12 cellular contexts compared by ENCODE assay signal in the genomic region with DNA sequence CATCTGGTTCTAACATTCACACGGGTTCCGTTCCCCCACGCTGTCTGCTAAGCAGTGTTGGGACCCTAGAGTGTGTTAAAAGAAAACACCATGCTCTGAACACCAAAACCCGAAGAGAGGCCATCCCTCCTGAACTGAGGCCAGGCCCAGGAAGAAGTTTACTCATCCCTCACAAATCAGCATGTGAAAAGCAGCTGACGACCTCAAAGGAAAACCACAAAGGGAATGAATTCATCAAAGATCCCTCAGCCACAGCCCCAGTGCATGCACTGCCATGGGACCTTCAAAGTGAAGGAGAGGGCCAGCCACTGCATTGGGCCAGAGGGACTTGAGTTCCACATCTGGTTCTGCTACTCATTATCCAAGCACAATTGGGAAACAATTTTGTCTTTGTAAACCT. TPM values are rescaled to one million over a fixed set of nuclear protein-coding genes. Genes with fewer than 3 reads are reported as not detected.
DNase-seq lines count a peak whose midpoint lies in the region; ATAC-seq and TF ChIP-seq lines count a peak whose summit lies in the region.
"Had no signal": no experiment of that assay in that cellular context is flagged by ENCODE, and none has a peak within 500 bp of the region (broad histone marks: within the 10 kb centered on the region; RNA-seq: fewer than 3 reads in every experiment).

No MANE protein-coding gene starts in this region.

- H3K27me3 Mint-ChIP-seq in activated T-cell treated with anti-CD3 and anti-CD28 coated beads, Interleukin-2, amount 50 U/mL, for 72 hours (ENCODE audit: low read depth): peaks cover 8% of the 10 kb centered on the region
- H3K27me3 Mint-ChIP-seq in activated T-cell treated with anti-CD3 and anti-CD28 coated beads, Interleukin-2, amount 50 U/mL, for 24 hours: peaks cover 4% of the 10 kb centered on the region
- peaks cover 4 to 18% (median 6%) of the 10 kb centered on the region in 3 donors for H3K27me3 Mint-ChIP-seq in CD14-positive monocyte (ENCODE audit: low read depth in 3 of 3)
- H3K27me3 Mint-ChIP-seq: B cell had no signal

- H3K4me1 ChIP-seq in gastrocnemius medialis (no peaks in the 10 kb centered on the region), lower lobe of right lung (no peaks in the 10 kb centered on the region)
- H3K4me1 ChIP-seq: left ventricle myocardium inferior, uterus had no signal

- no peaks in the 10 kb centered on the region for H3K36me3 Mint-ChIP-seq in activated T-cell treated with anti-CD3 and anti-CD28 coated beads, Interleukin-2, amount 50 U/mL, for 72 hours (ENCODE audit: insufficient read depth in 2 of 2)
- H3K36me3 Mint-ChIP-seq in activated T-cell treated with anti-CD3 and anti-CD28 coated beads, Interleukin-2, amount 50 U/mL, for 24 hours (ENCODE audit: low read depth): no peaks in the 10 kb centered on the region
- no peaks in the 10 kb centered on the region for H3K36me3 Mint-ChIP-seq in CD14-positive monocyte

- H3K9me3 Mint-ChIP-seq in activated T-cell treated with anti-CD3 and anti-CD28 coated beads, Interleukin-2, amount 50 U/mL, for 72 hours: no peaks in the 10 kb centered on the region
- no peaks in the 10 kb centered on the region for H3K9me3 Mint-ChIP-seq in activated T-cell treated with anti-CD3 and anti-CD28 coated beads, Interleukin-2, amount 50 U/mL, for 24 hours
- H3K9me3 Mint-ChIP-seq in CD14-positive monocyte: no peaks in the 10 kb centered on the region
- H3K9me3 Mint-ChIP-seq: activated T-cell treated with anti-CD3 and anti-CD28 coated beads, Interleukin-2, amount 50 U/mL, for 4 hours had no signal

- H3K4me3 ChIP-seq in MG63: no peak overlapping the region
- H3K4me3 ChIP-seq in gastrocnemius medialis: no peak overlapping the region
- no peak overlapping the region for H3K4me3 ChIP-seq in lower lobe of right lung
- H3K4me3 ChIP-seq: left ventricle myocardium inferior, uterus had no signal

- H3K4me3 Mint-ChIP-seq in activated T-cell treated with anti-CD3 and anti-CD28 coated beads, Interleukin-2, amount 50 U/mL, for 72 hours: peak overlapping the region in 1 of 2 donors; percentile 30
- H3K4me3 Mint-ChIP-seq in activated T-cell treated with anti-CD3 and anti-CD28 coated beads, Interleukin-2, amount 50 U/mL, for 24 hours: no peak overlapping the region
- H3K4me3 Mint-ChIP-seq in CD14-positive monocyte: no peak overlapping the region
- H3K4me3 Mint-ChIP-seq: activated T-cell treated with anti-CD3 and anti-CD28 coated beads, Interleukin-2, amount 50 U/mL, for 4 hours; B cell had no signal

- H3K9me3 ChIP-seq in MG63: no peaks in the 10 kb centered on the region; the same call in 1 of the 2 replicates
- no peaks in the 10 kb centered on the region for H3K9me3 ChIP-seq in gastrocnemius medialis
- H3K9me3 ChIP-seq in lower lobe of right lung: no peaks in the 10 kb centered on the region
- H3K9me3 ChIP-seq: left ventricle myocardium inferior, uterus had no signal

- in situ Hi-C loops in gastrocnemius medialis (cut with MboI; ENCODE audit: low sequenced_read_pairs in 4 of 4): no loop called here

- intact Hi-C loops in gastrocnemius medialis (cut with DNase I; ENCODE audit: low total_unique reads) (no loop called here), CD14-positive monocyte (cut with micrococcal nuclease) (no loop called here), lower lobe of right lung (cut with DNase I) (no loop called here)

- no peaks in the 10 kb centered on the region for H3K27me3 ChIP-seq in MG63
- no peaks in the 10 kb centered on the region for H3K27me3 ChIP-seq in gastrocnemius medialis
- no peaks in the 10 kb centered on the region for H3K27me3 ChIP-seq in lower lobe of right lung (ENCODE audit: low read depth)
- H3K27me3 ChIP-seq: uterus had no signal

- DNase-seq in activated T-cell treated with anti-CD3 and anti-CD28 coated beads, Interleukin-2, amount 50 U/mL, for 72 hours: no peak
- no peak for DNase-seq in activated T-cell treated with anti-CD3 and anti-CD28 coated beads, Interleukin-2, amount 50 U/mL, for 24 hours
- peak; percentile 68 for DNase-seq in MG63
- peak; percentile 77 for DNase-seq in epidermal melanocyte (ENCODE audit: insufficient read length, low spot score)
- peak in 1 of 2 donors; percentile 28 for DNase-seq in gastrocnemius medialis
- DNase-seq in DMS153 treated with DMSO at 0.1 percent for 48 hours (lab: John Stamatoyannopoulos, UW; ENCODE audit: unreplicated experiment): no peak
- no peak for DNase-seq in CD14-positive monocyte (ENCODE audit: low spot score)
- no peak for DNase-seq in lower lobe of right lung
- DNase-seq: activated T-cell treated with anti-CD3 and anti-CD28 coated beads, Interleukin-2, amount 50 U/mL, for 4 hours; left ventricle myocardium inferior; uterus had no signal

- no peak for TF ChIP-seq POLR2A in gastrocnemius medialis (IDR thresholded peaks at IDR 0.05)

- H3K36me3 ChIP-seq in MG63 (no peaks in the 10 kb centered on the region), gastrocnemius medialis (no peaks in the 10 kb centered on the region), lower lobe of right lung (no peaks in the 10 kb centered on the region)
- H3K36me3 ChIP-seq: left ventricle myocardium inferior, uterus had no signal

- peak; percentile 50 to 62 for ATAC-seq in activated T-cell treated with anti-CD3 and anti-CD28 coated beads, Interleukin-2, amount 50 U/mL, for 72 hours (replicated peaks in 1 of 2)
- peak; percentile 24 to 58 for ATAC-seq in gastrocnemius medialis
- no peak for ATAC-seq in lower lobe of right lung
- ATAC-seq: activated T-cell treated with anti-CD3 and anti-CD28 coated beads, Interleukin-2, amount 50 U/mL, for 4 hours had no signal

- no peak overlapping the region for H3K27ac Mint-ChIP-seq in activated T-cell treated with anti-CD3 and anti-CD28 coated beads, Interleukin-2, amount 50 U/mL, for 72 hours
- H3K27ac Mint-ChIP-seq in activated T-cell treated with anti-CD3 and anti-CD28 coated beads, Interleukin-2, amount 50 U/mL, for 24 hours: no peak overlapping the region
- H3K27ac Mint-ChIP-seq in CD14-positive monocyte: no peak overlapping the region
- H3K27ac Mint-ChIP-seq: B cell had no signal

- H3K27ac ChIP-seq in gastrocnemius medialis (no peak overlapping the region), lower lobe of right lung (no peak overlapping the region)
- H3K27ac ChIP-seq: left ventricle myocardium inferior, uterus had no signal

- H3K4me1 Mint-ChIP-seq in activated T-cell treated with anti-CD3 and anti-CD28 coated beads, Interleukin-2, amount 50 U/mL, for 72 hours (ENCODE audit: low read depth): peaks cover 14% of the 10 kb centered on the region
- peaks cover 12% of the 10 kb centered on the region for H3K4me1 Mint-ChIP-seq in activated T-cell treated with anti-CD3 and anti-CD28 coated beads, Interleukin-2, amount 50 U/mL, for 24 hours (ENCODE audit: low read depth)
- H3K4me1 Mint-ChIP-seq in CD14-positive monocyte: no peaks in the 10 kb centered on the region
- H3K4me1 Mint-ChIP-seq: B cell had no signal

- TF ChIP-seq CTCF in gastrocnemius medialis (IDR thresholded peaks at IDR 0.05 in 4 of 5, conservative IDR thresholded peaks at IDR 0.05 in 1 of 5) (no peak), CD14-positive monocyte (IDR thresholded peaks at IDR 0.05) (no peak), lower lobe of right lung (IDR thresholded peaks at IDR 0.05) (no peak)

RNA-seq across cellular contexts. Expression of gene PSEN2, which starts 7.0 kb away (rescaled TPM):
- 10 to 100 TPM; 10.7 to 11.7 TPM for total RNA-seq in activated T-cell treated with anti-CD3 and anti-CD28 coated beads, Interleukin-2, amount 50 U/mL, for 72 hours
- 25.1 and 37.2 TPM in 2 replicates for total RNA-seq in MG63 (2014; rRNA removed; shearing (Covaris generic); ENCODE audit: low replicate concordance)
- 10 to 100 TPM; 24.8 to 41.4 (median 34.1) TPM for total RNA-seq in gastrocnemius medialis
- polyA plus RNA-seq in CD14-positive monocyte: 10 to 100 TPM; 11.4 to 11.8 TPM
- 26.6 TPM for total RNA-seq in lower lobe of right lung

Comparison
In these comparisons a context has a peak if more than half of its experiments do, and no peak if none do; other contexts are left out.
1. ATAC-seq: peak in activated T-cell treated with anti-CD3 and anti-CD28 coated beads, Interleukin-2, amount 50 U/mL, for 72 hours (2 of 2) and gastrocnemius medialis (2 of 2); none in lower lobe of right lung (0 of 2).
2. DNase-seq: peak in MG63 (single experiment) and epidermal melanocyte (single experiment); none in activated T-cell treated with anti-CD3 and anti-CD28 coated beads, Interleukin-2, amount 50 U/mL, for 72 hours (0 of 2), activated T-cell treated with anti-CD3 and anti-CD28 coated beads, Interleukin-2, amount 50 U/mL, for 24 hours (single experiment), DMS153 treated with DMSO at 0.1 percent for 48 hours (single experiment), CD14-positive monocyte (single experiment) and lower lobe of right lung (single experiment).